1 cellular context compared by ENCODE assay signal in genomic region chr2:173978447-173978846, GRCh38.
TF ChIP-seq lines count a peak whose summit lies in the region.

No MANE protein-coding gene starts in this region.

TF ChIP-seq in A549, 52 proteins besides CTCF, POLR2A, EP300 and RAD21 (continued from another document):
- TF ChIP-seq HMGXB4 (CRISPR knock-in tag; IDR thresholded peaks at IDR 0.05; ENCODE audit: borderline replicate concordance) (no peak), EHF (CRISPR knock-in tag; IDR thresholded peaks at IDR 0.05) (no peak), MAZ (IDR thresholded peaks at IDR 0.05; ENCODE audit: borderline replicate concordance, low read depth, low read length) (no peak), TP53 (CRISPR knock-in tag; IDR thresholded peaks at IDR 0.05) (no peak), HOXB13 (CRISPR knock-in tag; IDR thresholded peaks at IDR 0.05; ENCODE audit: low read depth) (no peak)
